8 cellular contexts compared by ENCODE assay signal in the genomic region with DNA sequence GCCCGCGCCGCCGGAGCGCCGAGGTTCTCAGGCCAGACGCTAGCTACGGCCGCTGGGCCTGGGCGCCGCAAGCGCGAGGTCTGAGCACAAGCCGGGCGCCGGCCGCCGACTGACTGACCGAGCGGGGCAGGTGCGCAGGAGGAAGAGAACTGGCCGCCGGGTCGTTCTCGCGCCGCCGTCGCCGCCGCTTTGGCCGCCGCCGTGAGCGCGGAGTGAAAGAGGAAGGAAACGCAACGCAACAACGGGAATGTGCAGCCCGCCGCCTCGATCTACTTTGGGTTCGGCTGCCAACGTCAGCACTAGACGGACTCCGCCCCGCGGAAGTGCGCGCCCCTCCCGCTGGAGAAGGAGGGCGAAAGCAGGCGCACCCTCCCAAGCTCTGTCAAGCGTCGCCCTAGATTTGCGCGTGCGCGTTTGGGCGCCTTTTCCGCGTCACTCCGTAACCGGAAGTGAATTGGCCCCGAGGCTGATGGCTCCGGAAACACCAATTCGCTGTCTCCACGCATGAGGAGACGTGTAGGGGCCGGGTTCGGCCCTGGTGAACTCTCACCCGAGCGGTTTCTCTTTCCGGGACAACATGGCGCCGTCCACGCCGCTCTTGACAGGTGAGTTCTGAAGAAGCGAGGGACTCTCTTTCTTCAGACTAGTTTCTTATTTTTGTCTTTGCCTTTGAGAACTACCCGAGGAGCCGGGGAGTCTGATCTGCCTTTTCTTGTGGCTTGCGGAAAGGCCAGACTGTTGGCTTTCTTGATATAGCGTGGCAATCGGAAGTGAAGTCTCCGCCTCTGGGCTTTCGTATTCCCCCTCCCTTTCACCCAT.
A peak's percentile ranks its signal among the peaks of the same experiment; 100 is the strongest.
DNase-seq lines count a peak whose midpoint lies in the region; ATAC-seq and FAIRE-seq lines count a peak whose summit lies in the region.

EIF2A (plus strand) TSS at position 562 of the 819 bp plus-strand sequence; CDS start at position 578, 16 bp downstream.
SERP1 (minus strand) TSS at position 271 of the 819 bp plus-strand sequence. CDS start 361 bp downstream, outside the sequence.

- DNase-seq in COLO829 (ENCODE audit: low spot score) (peak; percentile 99), HTR-8/SVneo (ENCODE audit: insufficient read length, low spot score) (peak; percentile 95), NOMO-1 treated with dmso at 0.1 percent for 144 hours (lab: John Stamatoyannopoulos, UW; ENCODE audit: unreplicated experiment) (peak; percentile 100), medulla oblongata (ENCODE audit: extremely low spot score) (peak; percentile 100)
- peak; percentile 91 to 98 (median 97) for DNase-seq in activated CD8-positive, alpha-beta memory T cell treated with anti-CD3 and anti-CD28 coated beads for 48 hours (ENCODE audit: low read depth in 2 of 3, low spot score in 2 of 3)
- peak; percentile 99 to 100 (median 99) for DNase-seq in effector memory CD8-positive, alpha-beta T cell
- peak; percentile 99 for DNase-seq in stimulated activated CD8-positive, alpha-beta memory T cell treated with anti-CD3 and anti-CD28 coated beads, Interleukin-12 subunit alpha, Interleukin-12 subunit beta, amount 100 ng/mL, for 1 hour (ENCODE audit: low read depth)

- peak within 1 kb of the TSS; percentile 87 to 92 for H3K4me3 Mint-ChIP-seq in effector memory CD8-positive, alpha-beta T cell

- H3K27me3 Mint-ChIP-seq in effector memory CD8-positive, alpha-beta T cell, result no peaks in the 10 kb centered on the region

- H3K4me1 Mint-ChIP-seq in effector memory CD8-positive, alpha-beta T cell (ENCODE audit: low read depth in 2 of 2), result peaks cover 26 to 49% of the 10 kb centered on the region in 2 donors

- ATAC-seq in GM21367 (IDR thresholded peaks at IDR 0.05; ENCODE audit: unreplicated experiment), result peak; percentile 88
- ATAC-seq in effector memory CD8-positive, alpha-beta T cell (replicated peaks), result peak; percentile 87

- no peaks in the 10 kb centered on the region for H3K9me3 Mint-ChIP-seq in effector memory CD8-positive, alpha-beta T cell

- peak; percentile 94 for FAIRE-seq in HTR-8/SVneo (lab: Jason Lieb, UNC)

- peaks cover 44% of the 10 kb centered on the region for H3K36me3 Mint-ChIP-seq in effector memory CD8-positive, alpha-beta T cell (ENCODE audit: insufficient read depth)

- peak within 1 kb of the TSS; percentile 94 to 97 for H3K27ac Mint-ChIP-seq in effector memory CD8-positive, alpha-beta T cell

Comparison
In these comparisons a context has a peak if more than half of its experiments do, and no peak if none do; other contexts are left out.
1. Peak in every context shown above with its lines: DNase-seq and ATAC-seq.